8 cellular contexts compared by ENCODE assay signal in genomic region chrX:104136241-104137019, GRCh38. TPM values are rescaled to one million over a fixed set of nuclear protein-coding genes. Genes with fewer than 3 reads are reported as not detected.
A peak's percentile ranks its signal among the peaks of the same experiment; 100 is the strongest.
DNase-seq lines count a peak whose midpoint lies in the region; ATAC-seq, FAIRE-seq and TF ChIP-seq lines count a peak whose summit lies in the region.

No MANE protein-coding gene starts in this region.

- TF ChIP-seq CTCF in HL-60 (IDR thresholded peaks at IDR 0.05; ENCODE audit: insufficient read depth, low read length) (peak; percentile 42), endothelial cell of umbilical vein (IDR thresholded peaks at IDR 0.05; ENCODE audit: extremely low read depth in 1 of 2, insufficient read depth in 1 of 2, low read depth in 1 of 2, low read length in 2 of 2) (peak; percentile 54 to 55), testis (IDR thresholded peaks at IDR 0.05) (peak; percentile 46 to 63 (median 53))

- no peak overlapping the region for H3K9ac ChIP-seq in endothelial cell of umbilical vein (replicated peaks; ENCODE audit: extremely low read depth, insufficient read depth, low read length)

- WGBS in testis, 2 donors, result 17 to 20% methylated on average over 7 to 10 of the region's 10 CpGs

- no TSS peak for BruUV-seq in endothelial cell of umbilical vein (replicated peaks; lab: Mats Ljungman, UMichigan)

- POLR2A ChIA-PET in endothelial cell of umbilical vein (lab: Charles Lee), result no interaction called here

- H3K4me3 ChIP-seq in HL-60 (replicated peaks; ENCODE audit: insufficient read depth, low read length), result no peak overlapping the region
- H3K4me3 ChIP-seq in endothelial cell of umbilical vein (replicated peaks in 1 of 3; ENCODE audit: insufficient read depth in 1 of 3, low read depth in 1 of 3, low read length in 3 of 3), result peak overlapping the region in 2 of 3 experiments; percentile 16 to 19
- no peak overlapping the region for H3K4me3 ChIP-seq in testis

- no peaks in the 10 kb centered on the region for H3K9me1 ChIP-seq in endothelial cell of umbilical vein (replicated peaks; ENCODE audit: control insufficient read depth, extremely low read depth, insufficient read depth, low read length)

- no peaks in the 10 kb centered on the region for H4K20me1 ChIP-seq in endothelial cell of umbilical vein (replicated peaks; ENCODE audit: control insufficient read depth, extremely low read depth, insufficient read depth, low read length)

- peak; percentile 98 for FAIRE-seq in endothelial cell of umbilical vein (lab: Jason Lieb, UNC)

- DNase-seq in DMS 273 (lab: John Stamatoyannopoulos, UW; ENCODE audit: unreplicated experiment) (peak; percentile 93), HL-60 (ENCODE audit: low read depth in 1 of 2, low spot score in 1 of 2) (peak in 1 of 2 experiments; percentile 58), NCI-H774 (lab: John Stamatoyannopoulos, UW) (peak; percentile 52), endothelial cell of umbilical vein (ENCODE audit: low read depth, low spot score) (peak; percentile 73), mucosa of gallbladder (ENCODE audit: low spot score) (peak; percentile 77), testis (peak; percentile 83)
- DNase-seq in activated CD8-positive, alpha-beta memory T cell treated with anti-CD3 and anti-CD28 coated beads, Interleukin-2, amount 50 U/mL, for 1 hour (ENCODE audit: extremely low read depth), result peak; percentile 28

- H3K4me2 ChIP-seq in endothelial cell of umbilical vein (ENCODE audit: insufficient read depth, low read length), result peak overlapping the region; percentile 17

- peak overlapping the region; percentile 43 for H2AFZ ChIP-seq in endothelial cell of umbilical vein (ENCODE audit: low read depth, low read length)

- intact Hi-C loops in endothelial cell of umbilical vein (cut with micrococcal nuclease) (loop anchor here (1.0 to 2.0 kb wide), 4 partner anchors 24 to 292 kb away; partner anchors contain the start of gene ZCCHC18), testis (cut with DNase I; ENCODE audit: low total_unique reads) (no loop called here)

- H3K9me3 ChIP-seq in endothelial cell of umbilical vein (replicated peaks; ENCODE audit: control insufficient read depth, insufficient read depth, low read length) (no peaks in the 10 kb centered on the region), testis (no peaks in the 10 kb centered on the region)

- no peaks in the 10 kb centered on the region for H3K36me3 ChIP-seq in endothelial cell of umbilical vein (ENCODE audit: control insufficient read depth in 2 of 2, extremely low read depth in 1 of 2, insufficient read depth in 2 of 2, low read length in 2 of 2)
- H3K36me3 ChIP-seq in testis (ENCODE audit: low read depth, missing control alignments), result no peaks in the 10 kb centered on the region

- dilution Hi-C loops in endothelial cell of umbilical vein (cut with MboI; ENCODE audit: extremely low pct_ligation_motif_present, low sequenced_read_pairs), result no loop called here

- H3K27me3 ChIP-seq in HL-60 (ENCODE audit: insufficient read depth, poor library complexity, severe bottlenecking), result no peaks in the 10 kb centered on the region
- H3K27me3 ChIP-seq in endothelial cell of umbilical vein (ENCODE audit: control insufficient read depth in 2 of 2, insufficient read depth in 2 of 2, low read length in 2 of 2), result no peaks in the 10 kb centered on the region
- no peaks in the 10 kb centered on the region for H3K27me3 ChIP-seq in testis

- H3K27ac ChIP-seq in HL-60 (replicated peaks) (no peak overlapping the region), endothelial cell of umbilical vein (ENCODE audit: insufficient read depth, low read depth, low read length) (no peak overlapping the region), testis (peak overlapping the region in 1 of 2 donors; percentile 64)

- CTCF ChIA-PET in endothelial cell of umbilical vein (lab: Charles Lee), result interaction anchor here (0.7 to 2.2 kb wide), 6 partner anchors 17 to 291 kb away, joined by 3 to 19 read pairs (median 4); partner anchors contain the start of gene FAM199X

- H3K4me1 ChIP-seq in endothelial cell of umbilical vein (ENCODE audit: control insufficient read depth, extremely low read depth, insufficient read depth, low read length) (no peaks in the 10 kb centered on the region), testis (no peaks in the 10 kb centered on the region)

- H3K79me2 ChIP-seq in endothelial cell of umbilical vein (ENCODE audit: control insufficient read depth, insufficient read depth, low read length), result peaks cover 2% of the 10 kb centered on the region

- no peak for TF ChIP-seq POLR2A in endothelial cell of umbilical vein (IDR thresholded peaks at IDR 0.05; ENCODE audit: low read depth, low read length)
- TF ChIP-seq POLR2A in testis (IDR thresholded peaks at IDR 0.05), result no peak

- ATAC-seq in GM19468 (IDR thresholded peaks at IDR 0.05; ENCODE audit: extremely low read depth, unreplicated experiment), result peak; percentile 87

TF ChIP-seq in endothelial cell of umbilical vein, 7 proteins besides CTCF, POLR2A, EP300 and RAD21:
- TF ChIP-seq EZH2 (IDR thresholded peaks at IDR 0.05; ENCODE audit: borderline replicate concordance, low read depth, low read length, severe bottlenecking) (no peak), MAX (IDR thresholded peaks at IDR 0.05; ENCODE audit: insufficient read depth, insufficient read length) (no peak), JUN (IDR thresholded peaks at IDR 0.05; ENCODE audit: borderline replicate concordance, insufficient read depth, insufficient read length, low read depth) (no peak), FOS (IDR thresholded peaks at IDR 0.05; ENCODE audit: borderline replicate concordance, insufficient read depth, low read length) (no peak), POLR2AphosphoS5 (IDR thresholded peaks at IDR 0.05; ENCODE audit: insufficient read depth, low read depth, low read length) (no peak), MYC (IDR thresholded peaks at IDR 0.05; ENCODE audit: low read depth, low read length) (no peak), GATA2 (IDR thresholded peaks at IDR 0.05; ENCODE audit: insufficient read depth, insufficient read length, low read depth, low read length) (no peak)
TF ChIP-seq in endothelial cell of umbilical vein: peak in this region for 0.

RNA-seq across cellular contexts. Expression of gene SLC25A53, which starts 20.4 kb away (rescaled TPM):
- total RNA-seq in endothelial cell of umbilical vein (5.7 and 6.3 TPM in 2 replicates), mucosa of gallbladder (14.5 TPM), testis (10 to 100 TPM; 10.6 to 16.0 TPM)
- polyA plus RNA-seq in endothelial cell of umbilical vein (3.0 and 4.6 TPM in 2 replicates), testis (ENCODE audit: insufficient read depth, low read depth, low replicate concordance) (4.5 TPM)
- polyA plus RNA-seq in endothelial cell of umbilical vein (2011; cell fraction: cytosol; rRNA removed), result 4.6 and 5.1 TPM in 2 replicates
- 5.6 and 5.9 TPM in 2 replicates for polyA plus RNA-seq in endothelial cell of umbilical vein (2011; cell fraction: nucleus; rRNA removed)
- polyA plus RNA-seq in endothelial cell of umbilical vein (2012), result 8.3 TPM in 2 replicates
- polyA minus RNA-seq in endothelial cell of umbilical vein, result 5.1 and 11.5 TPM in 2 replicates
- polyA minus RNA-seq in endothelial cell of umbilical vein (2011; cell fraction: cytosol; rRNA and poly(A)+ RNA removed), result 2.4 TPM
- 3.7 and 5.8 TPM in 2 replicates for polyA minus RNA-seq in endothelial cell of umbilical vein (2011; cell fraction: nucleus; rRNA and poly(A)+ RNA removed)

RNA-seq across cellular contexts. Expression of gene ZCCHC18, which starts 24.1 kb away (rescaled TPM):
- 1.6 and 2.3 TPM in 2 replicates for total RNA-seq in endothelial cell of umbilical vein
- 2.5 and 2.7 TPM in 2 replicates for polyA plus RNA-seq in endothelial cell of umbilical vein
- 2.0 and 4.8 TPM in 2 replicates for polyA plus RNA-seq in endothelial cell of umbilical vein (2011; cell fraction: cytosol; rRNA removed)
- polyA plus RNA-seq in endothelial cell of umbilical vein (2011; cell fraction: nucleus; rRNA removed), result 10.4 and 11.9 TPM in 2 replicates
- polyA plus RNA-seq in endothelial cell of umbilical vein (2012), result 3.1 and 3.6 TPM in 2 replicates
- polyA minus RNA-seq in endothelial cell of umbilical vein, result 1.2 and 1.9 TPM in 2 replicates
- not detected for polyA minus RNA-seq in endothelial cell of umbilical vein (2011; cell fraction: cytosol; rRNA and poly(A)+ RNA removed)
- polyA minus RNA-seq in endothelial cell of umbilical vein (2011; cell fraction: nucleus; rRNA and poly(A)+ RNA removed), result 2.2 and 3.2 TPM in 2 replicates
- total RNA-seq in mucosa of gallbladder, result 1.0 TPM
- 10 to 100 TPM in 1 of 2 donors, 1 to 10 TPM in 1; 6.2 to 17.2 TPM for total RNA-seq in testis
- 2.5 TPM for polyA plus RNA-seq in testis (ENCODE audit: insufficient read depth, low read depth, low replicate concordance)

RNA-seq across cellular contexts. Expression of gene FAM199X, which starts 29.8 kb away (rescaled TPM):
- total RNA-seq in endothelial cell of umbilical vein (16.8 and 18.1 TPM in 2 replicates), mucosa of gallbladder (18.9 TPM), testis (10 to 100 TPM; 33.8 to 35.6 TPM)
- polyA plus RNA-seq in endothelial cell of umbilical vein (2.7 and 4.0 TPM in 2 replicates), testis (ENCODE audit: insufficient read depth, low read depth, low replicate concordance) (20.9 TPM)
- 3.3 and 3.6 TPM in 2 replicates for polyA plus RNA-seq in endothelial cell of umbilical vein (2011; cell fraction: cytosol; rRNA removed)
- 5.2 and 7.9 TPM in 2 replicates for polyA plus RNA-seq in endothelial cell of umbilical vein (2011; cell fraction: nucleus; rRNA removed)
- polyA plus RNA-seq in endothelial cell of umbilical vein (2012), result 15.1 and 19.0 TPM in 2 replicates
- polyA minus RNA-seq in endothelial cell of umbilical vein, result 7.9 and 8.6 TPM in 2 replicates
- 9.9 TPM for polyA minus RNA-seq in endothelial cell of umbilical vein (2011; cell fraction: cytosol; rRNA and poly(A)+ RNA removed)
- polyA minus RNA-seq in endothelial cell of umbilical vein (2011; cell fraction: nucleus; rRNA and poly(A)+ RNA removed), result 5.5 and 7.2 TPM in 2 replicates

Comparison
In these comparisons a context has a peak if more than half of its experiments do, and no peak if none do; other contexts are left out.
1. H3K4me3 ChIP-seq: peak in endothelial cell of umbilical vein (2 of 3); none in HL-60 (single experiment) and testis (0 of 2).
2. Peak in every context shown above with its lines, with median percentiles within 50 percentile points of each other: CTCF ChIP-seq.